8 cellular contexts compared by ENCODE assay signal in genomic region chr1:204564835-204565234, GRCh38. TPM values are rescaled to one million over a fixed set of nuclear protein-coding genes. Genes with fewer than 3 reads are reported as not detected.
DNase-seq lines count a peak whose midpoint lies in the region; ATAC-seq, FAIRE-seq and TF ChIP-seq lines count a peak whose summit lies in the region.

No MANE protein-coding gene starts in this region.

- TF ChIP-seq POLR2A in heart left ventricle (IDR thresholded peaks at IDR 0.05), result no peak

- H3K27me3 Mint-ChIP-seq in immature natural killer cell (ENCODE audit: low read depth in 3 of 3), result peaks cover 0 to 2% (median 0%) of the 10 kb centered on the region in 3 donors

- H3K4me3 ChIP-seq in heart left ventricle (no peak overlapping the region), SJCRH30 (no peak overlapping the region)

- intact Hi-C loops in heart left ventricle (cut with DNase I), result loop anchor here in 8 of 10 donors (1.0 to 10.0 kb wide), 10 partner anchors 60 to 390 kb away; no protein-coding TSS in a partner anchor

- ATAC-seq in GM21515 (IDR thresholded peaks at IDR 0.05; ENCODE audit: unreplicated experiment) (peak; percentile 90), HG03457 (IDR thresholded peaks at IDR 0.05; ENCODE audit: unreplicated experiment) (peak; percentile 68), heart left ventricle (no peak)

- no peak overlapping the region for H3K4me3 Mint-ChIP-seq in immature natural killer cell

- peak; percentile 39 for DNase-seq in GM18507 (ENCODE audit: extremely low spot score, insufficient read length, low read depth)
- no peak for DNase-seq in immature natural killer cell
- no peak for DNase-seq in heart left ventricle
- DNase-seq in SJCRH30, result no peak
- no peak for DNase-seq in NCI-H2171 treated with DMSO at 0.1 percent for 48 hours (lab: John Stamatoyannopoulos, UW)
- DNase-seq in NCI-H526 treated with DMSO at 0.1 percent for 48 hours (lab: John Stamatoyannopoulos, UW), result no peak

- H3K4me1 ChIP-seq in heart left ventricle (peaks cover 0 to 5% (median 0%) of the 10 kb centered on the region in 12 donors), SJCRH30 (peaks cover 11% of the 10 kb centered on the region)

- peaks cover 24 to 46% of the 10 kb centered on the region in 2 donors for H3K4me1 Mint-ChIP-seq in immature natural killer cell

- H3K36me3 ChIP-seq in heart left ventricle (peaks cover 0 to 61% (median 11%) of the 10 kb centered on the region in 9 donors), SJCRH30 (no peaks in the 10 kb centered on the region)

- H3K27ac ChIP-seq in heart left ventricle (no peak overlapping the region), SJCRH30 (no peak overlapping the region)

- 85 to 90% (median 88%) methylated on average over 4 of the region's 4 CpGs for WGBS in heart left ventricle, 4 donors

- H3K9me3 ChIP-seq in heart left ventricle, result no peaks in the 10 kb centered on the region
- H3K9me3 ChIP-seq in SJCRH30 (replicated peaks), result no peaks in the 10 kb centered on the region

- no peak for TF ChIP-seq CTCF in heart left ventricle (IDR thresholded peaks at IDR 0.05)

- peak overlapping the region; percentile 8 to 71 (median 54) for H3K27ac Mint-ChIP-seq in immature natural killer cell

- peaks cover 18 to 32% (median 21%) of the 10 kb centered on the region in 3 donors for H3K36me3 Mint-ChIP-seq in immature natural killer cell

- no peaks in the 10 kb centered on the region for H3K9me3 Mint-ChIP-seq in immature natural killer cell

- H3K27me3 ChIP-seq in heart left ventricle (no peaks in the 10 kb centered on the region), SJCRH30 (no peaks in the 10 kb centered on the region)

- peak; percentile 92 for FAIRE-seq in GM18507 (lab: Jason Lieb, UNC)

RNA-seq across cellular contexts. Expression of gene MDM4, which starts 48.6 kb away (rescaled TPM):
- 10 to 100 TPM in 1 of 3 donors, 1 to 10 TPM in 2; 4.6 to 22.6 (median 8.3) TPM for polyA plus RNA-seq in immature natural killer cell
- total RNA-seq in heart left ventricle, result 10 to 100 TPM in 8 of 9 donors, 1 to 10 TPM in 1; 8.9 to 48.7 (median 33.0) TPM
- polyA plus RNA-seq in heart left ventricle, result 10 to 100 TPM in 1 of 2 donors, 1 to 10 TPM in 1; 5.7 to 15.0 TPM
- total RNA-seq in SJCRH30 (2014; rRNA removed; shearing (Covaris generic)), result 26.6 and 41.2 TPM in 2 replicates

Comparison
In these comparisons a context has a peak if more than half of its experiments do, and no peak if none do; other contexts are left out.
1. ATAC-seq: peak in GM21515 (single experiment) and HG03457 (single experiment); none in heart left ventricle (0 of 4).